ENCODE assay signal across 1 cellular context in the genomic region with DNA sequence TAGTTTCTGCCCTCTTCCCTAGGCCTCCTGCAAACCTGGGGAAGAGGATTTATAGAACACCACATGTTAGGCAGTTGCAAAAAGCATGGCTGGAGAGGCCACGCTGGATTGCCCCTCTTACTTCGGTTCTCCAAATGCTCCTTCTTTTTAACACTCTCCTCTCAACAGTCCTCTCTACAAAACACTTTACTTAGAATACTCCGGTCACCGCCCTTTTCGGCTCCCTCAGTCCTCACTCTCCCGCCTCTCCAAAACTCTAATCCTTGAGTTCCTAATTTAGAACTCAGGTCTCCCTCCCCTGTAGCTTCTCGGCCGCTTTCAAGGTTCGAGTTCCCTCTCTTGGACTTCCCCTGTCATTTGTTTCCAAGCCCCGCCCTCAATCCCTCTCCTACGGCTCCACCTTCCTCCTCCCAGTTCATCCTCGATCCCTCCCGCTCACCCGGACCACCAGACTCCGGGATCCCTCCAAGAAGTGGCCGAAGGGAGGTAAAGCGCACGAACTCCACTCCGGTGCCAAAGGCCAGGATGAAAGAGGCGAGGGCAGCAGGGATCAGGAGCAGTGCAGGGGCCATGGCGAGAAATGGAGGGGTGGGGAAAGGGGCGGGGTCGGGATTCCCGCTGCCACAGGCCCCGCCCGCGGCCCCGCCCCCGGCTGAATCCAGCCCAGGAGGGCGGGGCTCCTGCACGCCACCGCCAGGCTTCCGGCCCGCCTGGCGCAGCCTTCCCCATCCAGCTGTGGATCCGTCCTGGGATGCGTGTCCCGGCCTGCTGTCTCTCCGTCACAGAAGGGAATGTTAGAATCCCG.
A peak's percentile ranks its signal among the peaks of the same experiment; 100 is the strongest.
TF ChIP-seq lines count a peak whose summit lies in the region.

A gene with protein sequence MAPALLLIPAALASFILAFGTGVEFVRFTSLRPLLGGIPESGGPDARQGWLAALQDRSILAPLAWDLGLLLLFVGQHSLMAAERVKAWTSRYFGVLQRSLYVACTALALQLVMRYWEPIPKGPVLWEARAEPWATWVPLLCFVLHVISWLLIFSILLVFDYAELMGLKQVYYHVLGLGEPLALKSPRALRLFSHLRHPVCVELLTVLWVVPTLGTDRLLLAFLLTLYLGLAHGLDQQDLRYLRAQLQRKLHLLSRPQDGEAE (minus strand): TSS at position 582 of the 805 bp plus-strand sequence. CDS start 10 bp downstream, at position 572.

TF ChIP-seq in HepG2, 621 proteins besides CTCF, POLR2A, EP300 and RAD21 (continued from another document and continues in another):
- TF ChIP-seq, protein P1, sequence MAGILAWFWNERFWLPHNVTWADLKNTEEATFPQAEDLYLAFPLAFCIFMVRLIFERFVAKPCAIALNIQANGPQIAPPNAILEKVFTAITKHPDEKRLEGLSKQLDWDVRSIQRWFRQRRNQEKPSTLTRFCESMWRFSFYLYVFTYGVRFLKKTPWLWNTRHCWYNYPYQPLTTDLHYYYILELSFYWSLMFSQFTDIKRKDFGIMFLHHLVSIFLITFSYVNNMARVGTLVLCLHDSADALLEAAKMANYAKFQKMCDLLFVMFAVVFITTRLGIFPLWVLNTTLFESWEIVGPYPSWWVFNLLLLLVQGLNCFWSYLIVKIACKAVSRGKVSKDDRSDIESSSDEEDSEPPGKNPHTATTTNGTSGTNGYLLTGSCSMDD (CRISPR knock-in tag; IDR thresholded peaks at IDR 0.05): no peak
- TF ChIP-seq MZF1 (CRISPR knock-in tag; IDR thresholded peaks at IDR 0.05; ENCODE audit: borderline replicate concordance) (no peak), ZNF878 (CRISPR knock-in tag; IDR thresholded peaks at IDR 0.05) (no peak), KMT2A (CRISPR knock-in tag; IDR thresholded peaks at IDR 0.05) (peak; percentile 85), ZNF383 (CRISPR knock-in tag; IDR thresholded peaks at IDR 0.05; ENCODE audit: borderline replicate concordance) (no peak), ZNF552 (CRISPR knock-in tag; IDR thresholded peaks at IDR 0.05; ENCODE audit: borderline replicate concordance) (no peak), ETV6 (CRISPR knock-in tag; conservative IDR thresholded peaks at IDR 0.05) (no peak), ZNF18 (CRISPR knock-in tag; IDR thresholded peaks at IDR 0.05; ENCODE audit: insufficient replicate concordance) (no peak), SMAD1 (CRISPR knock-in tag; IDR thresholded peaks at IDR 0.05; ENCODE audit: borderline replicate concordance, low read depth) (no peak; the same call in 1 of the 2 replicates), HNRNPUL1 (IDR thresholded peaks at IDR 0.05; ENCODE audit: low read depth, low read length) (no peak), RFX5 (IDR thresholded peaks at IDR 0.05; ENCODE audit: low read depth, low read length) (no peak), KDM6A (CRISPR knock-in tag; IDR thresholded peaks at IDR 0.05; ENCODE audit: low read depth) (no peak), ZNF781 (CRISPR knock-in tag; IDR thresholded peaks at IDR 0.05; ENCODE audit: borderline replicate concordance, not compliant biosample characterization) (no peak), SP2 (CRISPR knock-in tag; IDR thresholded peaks at IDR 0.05) (no peak), RORA (CRISPR knock-in tag; IDR thresholded peaks at IDR 0.05) (no peak), JUND (CRISPR knock-in tag; IDR thresholded peaks at IDR 0.05) (no peak), CHD4 (IDR thresholded peaks at IDR 0.05; ENCODE audit: borderline replicate concordance, low read length) (peak; percentile 44; the same call in 1 of the 2 replicates), NFYB (CRISPR knock-in tag; IDR thresholded peaks at IDR 0.05) (no peak; the same call in 1 of the 2 replicates), HNF4G (IDR thresholded peaks at IDR 0.05; ENCODE audit: borderline replicate concordance, low read depth, low read length) (0 out of 2 replicates have a peak, but pooled peaks have one; percentile 2), HNF4G (CRISPR knock-in tag; IDR thresholded peaks at IDR 0.05; ENCODE audit: borderline replicate concordance, low read depth) (no peak), FOXO1 (CRISPR knock-in tag; IDR thresholded peaks at IDR 0.05) (0 out of 2 replicates have a peak, but pooled peaks have one; percentile 5), FOSL1 (CRISPR knock-in tag; IDR thresholded peaks at IDR 0.05; ENCODE audit: borderline replicate concordance) (no peak), ZNF614 (CRISPR knock-in tag; IDR thresholded peaks at IDR 0.05; ENCODE audit: borderline replicate concordance) (no peak; the same call in 1 of the 2 replicates), ZNF20 (CRISPR knock-in tag; IDR thresholded peaks at IDR 0.05) (no peak), ZFP1 (CRISPR knock-in tag; IDR thresholded peaks at IDR 0.05) (no peak), NRL (CRISPR knock-in tag; IDR thresholded peaks at IDR 0.05; ENCODE audit: borderline replicate concordance) (no peak), PBX3 (CRISPR knock-in tag; IDR thresholded peaks at IDR 0.05; ENCODE audit: borderline replicate concordance) (0 out of 2 replicates have a peak, but pooled peaks have one; percentile 33), PRDM4 (CRISPR knock-in tag; IDR thresholded peaks at IDR 0.05; ENCODE audit: borderline replicate concordance) (no peak), HDAC1 (CRISPR knock-in tag; IDR thresholded peaks at IDR 0.05) (peak; percentile 73), GLMP (CRISPR knock-in tag; IDR thresholded peaks at IDR 0.05; ENCODE audit: borderline replicate concordance) (no peak), SPEN (CRISPR knock-in tag; IDR thresholded peaks at IDR 0.05; ENCODE audit: low read depth) (peak; percentile 72), CBX5 (CRISPR knock-in tag; IDR thresholded peaks at IDR 0.05; ENCODE audit: borderline replicate concordance) (peak; percentile 77; the same call in 1 of the 2 replicates), STAT5B (CRISPR knock-in tag; IDR thresholded peaks at IDR 0.05) (no peak), FLYWCH1 (CRISPR knock-in tag; IDR thresholded peaks at IDR 0.05) (no peak), ZNF230 (CRISPR knock-in tag; IDR thresholded peaks at IDR 0.05) (no peak), TSC22D2 (CRISPR knock-in tag; IDR thresholded peaks at IDR 0.05; ENCODE audit: borderline replicate concordance) (peak; percentile 84; the same call in 1 of the 2 replicates), GRHL1 (CRISPR knock-in tag; conservative IDR thresholded peaks at IDR 0.05) (no peak), PHF21A (CRISPR knock-in tag; IDR thresholded peaks at IDR 0.05) (no peak), MIXL1 (CRISPR knock-in tag; IDR thresholded peaks at IDR 0.05) (no peak), JDP2 (CRISPR knock-in tag; IDR thresholded peaks at IDR 0.05; ENCODE audit: borderline replicate concordance) (no peak), TBX2 (CRISPR knock-in tag; IDR thresholded peaks at IDR 0.05; ENCODE audit: borderline replicate concordance) (peak; percentile 73; the same call in 1 of the 2 replicates), ZNF468 (CRISPR knock-in tag; IDR thresholded peaks at IDR 0.05) (no peak), STAG1 (CRISPR knock-in tag; IDR thresholded peaks at IDR 0.05) (no peak)
- TF ChIP-seq, protein P2, sequence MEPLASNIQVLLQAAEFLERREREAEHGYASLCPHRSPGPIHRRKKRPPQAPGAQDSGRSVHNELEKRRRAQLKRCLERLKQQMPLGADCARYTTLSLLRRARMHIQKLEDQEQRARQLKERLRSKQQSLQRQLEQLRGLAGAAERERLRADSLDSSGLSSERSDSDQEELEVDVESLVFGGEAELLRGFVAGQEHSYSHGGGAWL (CRISPR knock-in tag; IDR thresholded peaks at IDR 0.05): no peak
- TF ChIP-seq, protein P3, sequence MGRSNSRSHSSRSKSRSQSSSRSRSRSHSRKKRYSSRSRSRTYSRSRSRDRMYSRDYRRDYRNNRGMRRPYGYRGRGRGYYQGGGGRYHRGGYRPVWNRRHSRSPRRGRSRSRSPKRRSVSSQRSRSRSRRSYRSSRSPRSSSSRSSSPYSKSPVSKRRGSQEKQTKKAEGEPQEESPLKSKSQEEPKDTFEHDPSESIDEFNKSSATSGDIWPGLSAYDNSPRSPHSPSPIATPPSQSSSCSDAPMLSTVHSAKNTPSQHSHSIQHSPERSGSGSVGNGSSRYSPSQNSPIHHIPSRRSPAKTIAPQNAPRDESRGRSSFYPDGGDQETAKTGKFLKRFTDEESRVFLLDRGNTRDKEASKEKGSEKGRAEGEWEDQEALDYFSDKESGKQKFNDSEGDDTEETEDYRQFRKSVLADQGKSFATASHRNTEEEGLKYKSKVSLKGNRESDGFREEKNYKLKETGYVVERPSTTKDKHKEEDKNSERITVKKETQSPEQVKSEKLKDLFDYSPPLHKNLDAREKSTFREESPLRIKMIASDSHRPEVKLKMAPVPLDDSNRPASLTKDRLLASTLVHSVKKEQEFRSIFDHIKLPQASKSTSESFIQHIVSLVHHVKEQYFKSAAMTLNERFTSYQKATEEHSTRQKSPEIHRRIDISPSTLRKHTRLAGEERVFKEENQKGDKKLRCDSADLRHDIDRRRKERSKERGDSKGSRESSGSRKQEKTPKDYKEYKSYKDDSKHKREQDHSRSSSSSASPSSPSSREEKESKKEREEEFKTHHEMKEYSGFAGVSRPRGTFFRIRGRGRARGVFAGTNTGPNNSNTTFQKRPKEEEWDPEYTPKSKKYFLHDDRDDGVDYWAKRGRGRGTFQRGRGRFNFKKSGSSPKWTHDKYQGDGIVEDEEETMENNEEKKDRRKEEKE (IDR thresholded peaks at IDR 0.05): no peak
- TF ChIP-seq, protein P4, sequence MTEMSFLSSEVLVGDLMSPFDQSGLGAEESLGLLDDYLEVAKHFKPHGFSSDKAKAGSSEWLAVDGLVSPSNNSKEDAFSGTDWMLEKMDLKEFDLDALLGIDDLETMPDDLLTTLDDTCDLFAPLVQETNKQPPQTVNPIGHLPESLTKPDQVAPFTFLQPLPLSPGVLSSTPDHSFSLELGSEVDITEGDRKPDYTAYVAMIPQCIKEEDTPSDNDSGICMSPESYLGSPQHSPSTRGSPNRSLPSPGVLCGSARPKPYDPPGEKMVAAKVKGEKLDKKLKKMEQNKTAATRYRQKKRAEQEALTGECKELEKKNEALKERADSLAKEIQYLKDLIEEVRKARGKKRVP (CRISPR knock-in tag; IDR thresholded peaks at IDR 0.05): 0 out of 4 replicates have a peak, but pooled peaks of 1 of the 2 experiments have one; percentile 22
- TF ChIP-seq, protein P5, sequence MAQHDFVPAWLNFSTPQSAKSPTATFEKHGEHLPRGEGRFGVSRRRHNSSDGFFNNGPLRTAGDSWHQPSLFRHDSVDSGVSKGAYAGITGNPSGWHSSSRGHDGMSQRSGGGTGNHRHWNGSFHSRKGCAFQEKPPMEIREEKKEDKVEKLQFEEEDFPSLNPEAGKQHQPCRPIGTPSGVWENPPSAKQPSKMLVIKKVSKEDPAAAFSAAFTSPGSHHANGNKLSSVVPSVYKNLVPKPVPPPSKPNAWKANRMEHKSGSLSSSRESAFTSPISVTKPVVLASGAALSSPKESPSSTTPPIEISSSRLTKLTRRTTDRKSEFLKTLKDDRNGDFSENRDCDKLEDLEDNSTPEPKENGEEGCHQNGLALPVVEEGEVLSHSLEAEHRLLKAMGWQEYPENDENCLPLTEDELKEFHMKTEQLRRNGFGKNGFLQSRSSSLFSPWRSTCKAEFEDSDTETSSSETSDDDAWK (CRISPR knock-in tag; IDR thresholded peaks at IDR 0.05): no peak
